ENCODE assay signal across 15 cellular contexts in the genomic region with DNA sequence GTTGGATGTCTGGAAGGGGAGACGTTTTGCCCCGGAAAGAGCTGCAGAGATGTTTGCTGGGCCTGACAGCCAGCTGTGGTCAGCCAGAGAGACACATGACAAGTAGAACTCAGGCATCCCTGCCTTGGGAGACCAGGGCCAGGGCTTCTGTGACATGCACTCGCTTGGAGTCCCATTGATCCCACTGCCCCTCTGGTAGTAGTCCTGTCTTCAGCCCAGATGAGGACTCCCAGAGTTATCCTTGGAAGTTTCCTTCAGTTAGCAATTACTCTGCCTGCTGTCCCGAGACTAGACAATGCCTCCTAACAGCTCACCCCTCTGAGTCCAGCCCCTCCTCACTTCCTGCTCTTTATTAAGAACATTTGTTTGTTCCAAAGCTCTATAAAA.
DNase-seq lines count a peak whose midpoint lies in the region; ATAC-seq, FAIRE-seq and TF ChIP-seq lines count a peak whose summit lies in the region.
"Had no signal": no experiment of that assay in that cellular context is flagged by ENCODE, and none has a peak within 500 bp of the region (broad histone marks: within the 10 kb centered on the region; RNA-seq: fewer than 3 reads in every experiment).

No MANE protein-coding gene starts in this region.

- no peak for TF ChIP-seq CTCF in HEK293 (tag by site-specific recombination; IDR thresholded peaks at IDR 0.05)
- TF ChIP-seq CTCF in hepatocyte (IDR thresholded peaks at IDR 0.05; ENCODE audit: poor library complexity) = no peak
- TF ChIP-seq CTCF in kidney (IDR thresholded peaks at IDR 0.05; ENCODE audit: borderline replicate concordance, extremely low read depth, insufficient read depth) = no peak

- 33% methylated on average over 4 of the region's 4 CpGs for WGBS in hepatocyte (ENCODE audit: low lambda C conversion rate, missing lambda C conversion rate)
- WGBS in small intestine, 3 donors = 7 to 24% (median 20%) methylated on average over 4 of the region's 4 CpGs

- no peaks in the 10 kb centered on the region for H3K79me2 ChIP-seq in hepatocyte

- POLR2A ChIA-PET in HEK293 (lab: Yijun Ruan, JAX) = interaction anchor here (0.9 kb wide), 1 partner anchor 13 kb away, joined by 5 read pairs; no protein-coding TSS in a partner anchor

- H3K27me3 ChIP-seq in hepatocyte (no peaks in the 10 kb centered on the region), small intestine (ENCODE audit: control insufficient read depth in 2 of 2, insufficient read depth in 2 of 2, low read length in 2 of 2) (no peaks in the 10 kb centered on the region)
- H3K27me3 ChIP-seq: body of pancreas, SJCRH30 had no signal

- H3K27ac ChIP-seq in HEK293 (ENCODE audit: extremely low read depth, low read depth, low read length) (peak overlapping the region; percentile 68), hepatocyte (peak overlapping the region; percentile 79), small intestine (ENCODE audit: low read depth in 1 of 2, low read length in 1 of 2) (peak overlapping the region; percentile 41 to 88), kidney (ENCODE audit: low read depth in 2 of 2, low read length in 2 of 2) (no peak overlapping the region)
- H3K27ac ChIP-seq: SJCRH30 had no signal

- peak; percentile 78 for ATAC-seq in SK-N-SH treated with all-trans-retinoic acid at 6 μM for 48 hours
- ATAC-seq in HG02938 (IDR thresholded peaks at IDR 0.05; ENCODE audit: unreplicated experiment) = no peak
- ATAC-seq: activated CD4-positive, CD25-positive, alpha-beta regulatory T cell treated with anti-CD3 and anti-CD28 coated beads, Interleukin-2, amount 50 U/mL, for 24 hours had no signal

- CTCF ChIA-PET in HEK293 (lab: Yijun Ruan, JAX) = interaction anchor here (0.7 to 1.6 kb wide), 4 partner anchors 29 to 269 kb away, joined by 3 to 5 read pairs (median 4); no protein-coding TSS in a partner anchor

- H3K9me2 ChIP-seq in hepatocyte (replicated peaks; ENCODE audit: insufficient read depth) = no peaks in the 10 kb centered on the region

- DNase-seq in hepatocyte (ENCODE audit: low spot score) = no peak
- no peak for DNase-seq in small intestine
- no peak for DNase-seq in kidney
- DNase-seq in NCI-H146 treated with DMSO at 0.1 percent for 48 hours (lab: John Stamatoyannopoulos, UW; ENCODE audit: unreplicated experiment) = no peak
- no peak for DNase-seq in stimulated activated CD4-positive, alpha-beta T cell treated with anti-CD3 and anti-CD28 coated beads, Interleukin-2, amount 100 ng/mL, for 48 hours
- DNase-seq: activated gamma-delta T cell treated with Interleukin-2 at 50 U/mL for 16 hours, Kasumi-1, NCI-H1436, NCI-H2227 treated with DMSO at 0.1 percent for 48 hours had no signal

- no peak overlapping the region for H3K4me3 ChIP-seq in HEK293 (ENCODE audit: low read depth, low read length)
- H3K4me3 ChIP-seq in hepatocyte = no peak overlapping the region
- H3K4me3 ChIP-seq in small intestine (ENCODE audit: low read depth in 1 of 2, low read length in 2 of 2) = no peak overlapping the region
- no peak overlapping the region for H3K4me3 ChIP-seq in kidney (ENCODE audit: low read length in 2 of 2)
- H3K4me3 ChIP-seq: body of pancreas, SJCRH30 had no signal

- peak overlapping the region; percentile 30 for H2AFZ ChIP-seq in hepatocyte

- peaks cover 26% of the 10 kb centered on the region for H3K4me1 ChIP-seq in HEK293 (ENCODE audit: control insufficient read depth, insufficient read depth, low read length)
- H3K4me1 ChIP-seq in hepatocyte (ENCODE audit: insufficient read depth) = peaks cover 37% of the 10 kb centered on the region
- H3K4me1 ChIP-seq in small intestine (ENCODE audit: control insufficient read depth in 2 of 2, insufficient read depth in 1 of 2, low read depth in 1 of 2, low read length in 1 of 2) = peaks cover 4% of the 10 kb centered on the region in 2 donors
- no peaks in the 10 kb centered on the region for H3K4me1 ChIP-seq in kidney (ENCODE audit: control insufficient read depth in 1 of 2, insufficient read depth in 1 of 2, low read depth in 1 of 2, low read length in 2 of 2)

- peak overlapping the region; percentile 41 for H3K4me2 ChIP-seq in hepatocyte

- H3K36me3 ChIP-seq in HEK293 (ENCODE audit: control insufficient read depth in 2 of 2, insufficient read depth in 1 of 2, low read length in 2 of 2) = no peaks in the 10 kb centered on the region
- H3K36me3 ChIP-seq in hepatocyte (replicated peaks; ENCODE audit: insufficient read depth, low read depth) = no peaks in the 10 kb centered on the region
- H3K36me3 ChIP-seq in small intestine (ENCODE audit: control insufficient read depth in 2 of 2, insufficient read depth in 2 of 2, low read length in 2 of 2) = no peaks in the 10 kb centered on the region
- no peaks in the 10 kb centered on the region for H3K36me3 ChIP-seq in kidney (ENCODE audit: control insufficient read depth in 1 of 2, insufficient read depth in 2 of 2, low read length in 2 of 2)
- H3K36me3 ChIP-seq: SJCRH30 had no signal

- H3K9me3 ChIP-seq in HEK293 (ENCODE audit: control insufficient read depth, insufficient read depth, low read depth, low read length) (no peaks in the 10 kb centered on the region), hepatocyte (ENCODE audit: low read depth) (no peaks in the 10 kb centered on the region), small intestine (ENCODE audit: control insufficient read depth, low read depth) (no peaks in the 10 kb centered on the region), kidney (ENCODE audit: control insufficient read depth in 1 of 2, low read length in 2 of 2) (no peaks in the 10 kb centered on the region)
- H3K9me3 ChIP-seq: body of pancreas, SJCRH30 had no signal

- no peak for FAIRE-seq in small intestine (lab: Jason Lieb, UNC)
- FAIRE-seq in kidney (lab: Jason Lieb, UNC) = no peak

- H4K20me1 ChIP-seq in hepatocyte (ENCODE audit: insufficient read depth, poor library complexity, severe bottlenecking) = no peaks in the 10 kb centered on the region

- intact Hi-C loops in kidney (cut with DNase I) = no loop called here

- H3K9ac ChIP-seq in kidney (ENCODE audit: low read length in 2 of 2) = no peak overlapping the region

TF ChIP-seq in HEK293, 187 proteins besides CTCF, POLR2A, EP300 and RAD21 (continues in another document):
- TF ChIP-seq, protein P1, sequence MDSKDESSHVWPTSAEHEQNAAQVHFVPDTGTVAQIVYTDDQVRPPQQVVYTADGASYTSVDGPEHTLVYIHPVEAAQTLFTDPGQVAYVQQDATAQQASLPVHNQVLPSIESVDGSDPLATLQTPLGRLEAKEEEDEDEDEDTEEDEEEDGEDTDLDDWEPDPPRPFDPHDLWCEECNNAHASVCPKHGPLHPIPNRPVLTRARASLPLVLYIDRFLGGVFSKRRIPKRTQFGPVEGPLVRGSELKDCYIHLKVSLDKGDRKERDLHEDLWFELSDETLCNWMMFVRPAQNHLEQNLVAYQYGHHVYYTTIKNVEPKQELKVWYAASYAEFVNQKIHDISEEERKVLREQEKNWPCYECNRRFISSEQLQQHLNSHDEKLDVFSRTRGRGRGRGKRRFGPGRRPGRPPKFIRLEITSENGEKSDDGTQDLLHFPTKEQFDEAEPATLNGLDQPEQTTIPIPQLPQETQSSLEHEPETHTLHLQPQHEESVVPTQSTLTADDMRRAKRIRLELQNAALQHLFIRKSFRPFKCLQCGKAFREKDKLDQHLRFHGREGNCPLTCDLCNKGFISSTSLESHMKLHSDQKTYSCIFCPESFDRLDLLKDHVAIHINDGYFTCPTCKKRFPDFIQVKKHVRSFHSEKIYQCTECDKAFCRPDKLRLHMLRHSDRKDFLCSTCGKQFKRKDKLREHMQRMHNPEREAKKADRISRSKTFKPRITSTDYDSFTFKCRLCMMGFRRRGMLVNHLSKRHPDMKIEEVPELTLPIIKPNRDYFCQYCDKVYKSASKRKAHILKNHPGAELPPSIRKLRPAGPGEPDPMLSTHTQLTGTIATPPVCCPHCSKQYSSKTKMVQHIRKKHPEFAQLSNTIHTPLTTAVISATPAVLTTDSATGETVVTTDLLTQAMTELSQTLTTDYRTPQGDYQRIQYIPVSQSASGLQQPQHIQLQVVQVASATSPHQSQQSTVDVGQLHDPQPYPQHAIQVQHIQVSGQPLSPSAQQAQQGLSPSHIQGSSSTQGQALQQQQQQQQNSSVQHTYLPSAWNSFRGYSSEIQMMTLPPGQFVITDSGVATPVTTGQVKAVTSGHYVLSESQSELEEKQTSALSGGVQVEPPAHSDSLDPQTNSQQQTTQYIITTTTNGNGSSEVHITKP (tag by site-specific recombination; IDR thresholded peaks at IDR 0.05) = peak; percentile 96
- peak; percentile 24; the same call in 1 of the 2 replicates for TF ChIP-seq ZNF2 (tag by site-specific recombination; IDR thresholded peaks at IDR 0.05)
- no peak for TF ChIP-seq ZNF324 (tag by site-specific recombination; IDR thresholded peaks at IDR 0.05)

TF ChIP-seq in SK-N-SH treated with all-trans-retinoic acid at 6 μM for 48 hours, 23 proteins besides CTCF, POLR2A, EP300 and RAD21:
- TF ChIP-seq ZNF8 (CRISPR knock-in tag; IDR thresholded peaks at IDR 0.05) = no peak
- no peak for TF ChIP-seq ARNTL (CRISPR knock-in tag; IDR thresholded peaks at IDR 0.05; ENCODE audit: borderline replicate concordance, low read depth)
- no peak for TF ChIP-seq OSR1 (CRISPR knock-in tag; IDR thresholded peaks at IDR 0.05)
- TF ChIP-seq, protein P2, sequence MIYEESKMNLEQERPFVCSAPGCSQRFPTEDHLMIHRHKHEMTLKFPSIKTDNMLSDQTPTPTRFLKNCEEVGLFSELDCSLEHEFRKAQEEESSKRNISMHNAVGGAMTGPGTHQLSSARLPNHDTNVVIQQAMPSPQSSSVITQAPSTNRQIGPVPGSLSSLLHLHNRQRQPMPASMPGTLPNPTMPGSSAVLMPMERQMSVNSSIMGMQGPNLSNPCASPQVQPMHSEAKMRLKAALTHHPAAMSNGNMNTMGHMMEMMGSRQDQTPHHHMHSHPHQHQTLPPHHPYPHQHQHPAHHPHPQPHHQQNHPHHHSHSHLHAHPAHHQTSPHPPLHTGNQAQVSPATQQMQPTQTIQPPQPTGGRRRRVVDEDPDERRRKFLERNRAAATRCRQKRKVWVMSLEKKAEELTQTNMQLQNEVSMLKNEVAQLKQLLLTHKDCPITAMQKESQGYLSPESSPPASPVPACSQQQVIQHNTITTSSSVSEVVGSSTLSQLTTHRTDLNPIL (CRISPR knock-in tag; IDR thresholded peaks at IDR 0.05; ENCODE audit: low read depth) = no peak
- no peak for TF ChIP-seq CSDC2 (CRISPR knock-in tag; IDR thresholded peaks at IDR 0.05)
- no peak for TF ChIP-seq ESRRG (CRISPR knock-in tag; IDR thresholded peaks at IDR 0.05)
- TF ChIP-seq RARB (CRISPR knock-in tag; IDR thresholded peaks at IDR 0.05) = no peak
- TF ChIP-seq ZNF565 (CRISPR knock-in tag; conservative IDR thresholded peaks at IDR 0.05; ENCODE audit: low read depth) = no peak

Comparison
In these comparisons a context has a peak if more than half of its experiments do, and no peak if none do; other contexts are left out.
1. H3K27ac ChIP-seq: peak in HEK293 (single experiment), hepatocyte (single experiment) and small intestine (2 of 2); none in kidney (0 of 2).